In genomic region chr6:75266716-75267291, GRCh38 we compare ENCODE assay signal across 1 cellular context.
TF ChIP-seq lines count a peak whose summit lies in the region.

No MANE protein-coding gene starts in this region.

TF ChIP-seq in K562, 482 proteins besides CTCF, POLR2A, EP300 and RAD21 (continued from another document):
- TF ChIP-seq TAF9B (IDR thresholded peaks at IDR 0.05; ENCODE audit: partially characterized antibody) (no peak), ETV6 (IDR thresholded peaks at IDR 0.05; ENCODE audit: borderline replicate concordance in 1 of 2, low read depth in 2 of 2, low read length in 1 of 2) (no peak), ETV6 (CRISPR knock-in tag; IDR thresholded peaks at IDR 0.05; ENCODE audit: borderline replicate concordance) (no peak), CREB3 (tag; conservative IDR thresholded peaks at IDR 0.05; ENCODE audit: low read depth) (no peak), SP2 (IDR thresholded peaks at IDR 0.05; ENCODE audit: extremely low read depth, low read depth, low read length, poor library complexity, severe bottlenecking) (no peak), PHF20 (IDR thresholded peaks at IDR 0.05; ENCODE audit: partially characterized antibody) (no peak), SMC3 (conservative IDR thresholded peaks at IDR 0.05; ENCODE audit: insufficient read depth, low read depth, low read length) (peak; percentile 49; the same call in 1 of the 2 replicates), NELFE (IDR thresholded peaks at IDR 0.05; ENCODE audit: insufficient read depth, insufficient read length) (no peak), KLF16 (IDR thresholded peaks at IDR 0.05) (0 out of 2 replicates have a peak, but pooled peaks have one; percentile 23), RBBP5 (IDR thresholded peaks at IDR 0.05; ENCODE audit: borderline replicate concordance, insufficient read depth, low read length, poor library complexity, severe bottlenecking) (no peak), LEF1 (IDR thresholded peaks at IDR 0.05) (no peak), ZNF232 (CRISPR knock-in tag; IDR thresholded peaks at IDR 0.05) (no peak), HNRNPL (IDR thresholded peaks at IDR 0.05; ENCODE audit: low read depth, low read length) (no peak), NBN (IDR thresholded peaks at IDR 0.05; ENCODE audit: low read depth) (no peak), ELF4 (CRISPR knock-in tag; IDR thresholded peaks at IDR 0.05) (no peak), ZBED1 (IDR thresholded peaks at IDR 0.05) (no peak)
- TF ChIP-seq, protein P1, sequence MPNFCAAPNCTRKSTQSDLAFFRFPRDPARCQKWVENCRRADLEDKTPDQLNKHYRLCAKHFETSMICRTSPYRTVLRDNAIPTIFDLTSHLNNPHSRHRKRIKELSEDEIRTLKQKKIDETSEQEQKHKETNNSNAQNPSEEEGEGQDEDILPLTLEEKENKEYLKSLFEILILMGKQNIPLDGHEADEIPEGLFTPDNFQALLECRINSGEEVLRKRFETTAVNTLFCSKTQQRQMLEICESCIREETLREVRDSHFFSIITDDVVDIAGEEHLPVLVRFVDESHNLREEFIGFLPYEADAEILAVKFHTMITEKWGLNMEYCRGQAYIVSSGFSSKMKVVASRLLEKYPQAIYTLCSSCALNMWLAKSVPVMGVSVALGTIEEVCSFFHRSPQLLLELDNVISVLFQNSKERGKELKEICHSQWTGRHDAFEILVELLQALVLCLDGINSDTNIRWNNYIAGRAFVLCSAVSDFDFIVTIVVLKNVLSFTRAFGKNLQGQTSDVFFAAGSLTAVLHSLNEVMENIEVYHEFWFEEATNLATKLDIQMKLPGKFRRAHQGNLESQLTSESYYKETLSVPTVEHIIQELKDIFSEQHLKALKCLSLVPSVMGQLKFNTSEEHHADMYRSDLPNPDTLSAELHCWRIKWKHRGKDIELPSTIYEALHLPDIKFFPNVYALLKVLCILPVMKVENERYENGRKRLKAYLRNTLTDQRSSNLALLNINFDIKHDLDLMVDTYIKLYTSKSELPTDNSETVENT (CRISPR knock-in tag; IDR thresholded peaks at IDR 0.05) = no peak
- TF ChIP-seq, protein P2, sequence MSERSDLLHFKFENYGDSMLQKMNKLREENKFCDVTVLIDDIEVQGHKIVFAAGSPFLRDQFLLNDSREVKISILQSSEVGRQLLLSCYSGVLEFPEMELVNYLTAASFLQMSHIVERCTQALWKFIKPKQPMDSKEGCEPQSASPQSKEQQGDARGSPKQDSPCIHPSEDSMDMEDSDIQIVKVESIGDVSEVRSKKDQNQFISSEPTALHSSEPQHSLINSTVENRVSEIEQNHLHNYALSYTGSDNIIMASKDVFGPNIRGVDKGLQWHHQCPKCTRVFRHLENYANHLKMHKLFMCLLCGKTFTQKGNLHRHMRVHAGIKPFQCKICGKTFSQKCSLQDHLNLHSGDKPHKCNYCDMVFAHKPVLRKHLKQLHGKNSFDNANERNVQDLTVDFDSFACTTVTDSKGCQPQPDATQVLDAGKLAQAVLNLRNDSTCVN (CRISPR knock-in tag; IDR thresholded peaks at IDR 0.05) = no peak
- TF ChIP-seq, protein P3, sequence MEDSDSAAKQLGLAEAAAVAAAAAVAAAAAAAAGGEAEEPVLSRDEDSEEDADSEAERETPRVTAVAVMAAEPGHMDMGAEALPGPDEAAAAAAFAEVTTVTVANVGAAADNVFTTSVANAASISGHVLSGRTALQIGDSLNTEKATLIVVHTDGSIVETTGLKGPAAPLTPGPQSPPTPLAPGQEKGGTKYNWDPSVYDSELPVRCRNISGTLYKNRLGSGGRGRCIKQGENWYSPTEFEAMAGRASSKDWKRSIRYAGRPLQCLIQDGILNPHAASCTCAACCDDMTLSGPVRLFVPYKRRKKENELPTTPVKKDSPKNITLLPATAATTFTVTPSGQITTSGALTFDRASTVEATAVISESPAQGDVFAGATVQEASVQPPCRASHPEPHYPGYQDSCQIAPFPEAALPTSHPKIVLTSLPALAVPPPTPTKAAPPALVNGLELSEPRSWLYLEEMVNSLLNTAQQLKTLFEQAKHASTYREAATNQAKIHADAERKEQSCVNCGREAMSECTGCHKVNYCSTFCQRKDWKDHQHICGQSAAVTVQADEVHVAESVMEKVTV (CRISPR knock-in tag; IDR thresholded peaks at IDR 0.05) = peak; percentile 53; the same call in 1 of the 2 replicates
- TF ChIP-seq, protein P4, sequence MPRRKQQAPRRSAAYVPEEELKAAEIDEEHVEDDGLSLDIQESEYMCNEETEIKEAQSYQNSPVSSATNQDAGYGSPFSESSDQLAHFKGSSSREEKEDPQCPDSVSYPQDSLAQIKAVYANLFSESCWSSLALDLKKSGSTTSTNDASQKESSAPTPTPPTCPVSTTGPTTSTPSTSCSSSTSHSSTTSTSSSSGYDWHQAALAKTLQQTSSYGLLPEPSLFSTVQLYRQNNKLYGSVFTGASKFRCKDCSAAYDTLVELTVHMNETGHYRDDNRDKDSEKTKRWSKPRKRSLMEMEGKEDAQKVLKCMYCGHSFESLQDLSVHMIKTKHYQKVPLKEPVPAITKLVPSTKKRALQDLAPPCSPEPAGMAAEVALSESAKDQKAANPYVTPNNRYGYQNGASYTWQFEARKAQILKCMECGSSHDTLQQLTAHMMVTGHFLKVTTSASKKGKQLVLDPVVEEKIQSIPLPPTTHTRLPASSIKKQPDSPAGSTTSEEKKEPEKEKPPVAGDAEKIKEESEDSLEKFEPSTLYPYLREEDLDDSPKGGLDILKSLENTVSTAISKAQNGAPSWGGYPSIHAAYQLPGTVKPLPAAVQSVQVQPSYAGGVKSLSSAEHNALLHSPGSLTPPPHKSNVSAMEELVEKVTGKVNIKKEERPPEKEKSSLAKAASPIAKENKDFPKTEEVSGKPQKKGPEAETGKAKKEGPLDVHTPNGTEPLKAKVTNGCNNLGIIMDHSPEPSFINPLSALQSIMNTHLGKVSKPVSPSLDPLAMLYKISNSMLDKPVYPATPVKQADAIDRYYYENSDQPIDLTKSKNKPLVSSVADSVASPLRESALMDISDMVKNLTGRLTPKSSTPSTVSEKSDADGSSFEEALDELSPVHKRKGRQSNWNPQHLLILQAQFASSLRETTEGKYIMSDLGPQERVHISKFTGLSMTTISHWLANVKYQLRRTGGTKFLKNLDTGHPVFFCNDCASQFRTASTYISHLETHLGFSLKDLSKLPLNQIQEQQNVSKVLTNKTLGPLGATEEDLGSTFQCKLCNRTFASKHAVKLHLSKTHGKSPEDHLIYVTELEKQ (CRISPR knock-in tag; IDR thresholded peaks at IDR 0.05) = no peak
